8 cellular contexts compared by ENCODE assay signal in the genomic region with DNA sequence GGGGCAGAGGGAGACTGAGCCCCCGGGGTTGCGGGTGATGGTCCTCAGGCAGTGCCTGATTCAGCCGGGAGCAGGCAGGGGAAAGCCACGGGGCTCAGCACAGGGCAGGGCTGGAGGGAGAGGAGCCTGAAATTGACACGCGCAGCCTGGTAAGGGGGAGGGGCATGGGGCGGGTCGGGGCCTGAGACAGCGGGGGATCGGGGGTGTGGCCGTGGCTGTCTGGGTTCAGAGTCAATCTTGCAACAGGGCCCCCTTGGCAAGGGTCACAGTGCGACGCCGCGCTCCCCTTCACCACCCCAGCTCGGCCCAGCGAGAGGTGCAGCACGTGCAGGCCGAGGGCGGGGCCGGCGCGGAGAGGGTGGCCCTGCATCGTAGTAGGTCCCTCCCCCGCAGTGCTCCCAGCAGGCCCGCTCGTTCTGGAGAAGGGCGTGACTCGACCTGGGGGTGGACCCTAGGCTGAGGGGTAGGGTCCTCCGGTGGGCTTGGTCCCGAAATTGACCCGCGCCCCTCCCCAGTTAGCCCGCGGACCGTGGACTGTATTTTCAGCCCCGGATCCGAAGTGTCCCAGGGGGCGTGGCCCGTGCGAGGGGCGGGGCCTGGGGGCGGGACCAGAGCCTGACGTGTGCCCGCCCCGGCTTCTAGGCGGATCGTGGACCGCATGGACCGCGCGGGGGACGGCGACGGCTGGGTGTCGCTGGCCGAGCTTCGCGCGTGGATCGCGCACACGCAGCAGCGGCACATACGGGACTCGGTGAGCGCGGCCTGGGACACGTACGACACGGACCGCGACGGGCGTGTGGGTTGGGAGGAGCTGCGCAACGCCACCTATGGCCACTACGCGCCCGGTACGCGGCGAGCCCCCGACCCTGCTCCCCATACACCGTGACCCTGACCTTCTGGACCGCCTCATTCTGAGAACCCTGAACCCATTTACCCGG. TPM values are rescaled to one million over a fixed set of nuclear protein-coding genes. Genes with fewer than 3 reads are reported as not detected.
A peak's percentile ranks its signal among the peaks of the same experiment; 100 is the strongest.
DNase-seq lines count a peak whose midpoint lies in the region; ATAC-seq and TF ChIP-seq lines count a peak whose summit lies in the region.

No MANE protein-coding gene starts in this region.

- WGBS in right cardiac atrium: 7% methylated on average over 87 of the region's 87 CpGs
- WGBS in sigmoid colon, 2 donors: 17 to 71% methylated on average over 87 of the region's 87 CpGs

- TF ChIP-seq CTCF in BE2C (IDR thresholded peaks at IDR 0.05; ENCODE audit: low read depth, low read length): peak; percentile 29; the same call in 1 of the 2 replicates
- peak; percentile 36 for TF ChIP-seq CTCF in SU-DHL-6 (IDR thresholded peaks at IDR 0.05; ENCODE audit: insufficient read depth, low read length, poor library complexity, severe bottlenecking)
- TF ChIP-seq CTCF in sigmoid colon (IDR thresholded peaks at IDR 0.05): peak in 2 of 4 experiments; percentile 21 to 30

- no peaks in the 10 kb centered on the region for H4K20me1 ChIP-seq in SU-DHL-6 (ENCODE audit: low read depth, low read length)

- no peak overlapping the region for H3K27ac ChIP-seq in HUES6 (ENCODE audit: low read depth, low read length)
- H3K27ac ChIP-seq in SU-DHL-6 (ENCODE audit: low read depth, low read length): no peak overlapping the region
- H3K27ac ChIP-seq in right cardiac atrium (ENCODE audit: low read length): no peak overlapping the region
- H3K27ac ChIP-seq in sigmoid colon: peak overlapping the region in 2 of 4 donors; percentile 6 to 7

- no peak for TF ChIP-seq EP300 in sigmoid colon (IDR thresholded peaks at IDR 0.05)

- H3K79me2 ChIP-seq in SU-DHL-6 (ENCODE audit: insufficient read depth, low read length): no peaks in the 10 kb centered on the region

- no peaks in the 10 kb centered on the region for H3K9me3 ChIP-seq in BE2C
- H3K9me3 ChIP-seq in HUES6 (ENCODE audit: control insufficient read depth, insufficient read depth, low read depth, low read length): no peaks in the 10 kb centered on the region
- H3K9me3 ChIP-seq in SU-DHL-6 (ENCODE audit: insufficient read depth, low read length): no peaks in the 10 kb centered on the region
- no peaks in the 10 kb centered on the region for H3K9me3 ChIP-seq in right cardiac atrium (ENCODE audit: control insufficient read depth, low read length)
- H3K9me3 ChIP-seq in sigmoid colon: no peaks in the 10 kb centered on the region

- no peaks in the 10 kb centered on the region for H3K27me3 ChIP-seq in BE2C
- H3K27me3 ChIP-seq in HUES6 (ENCODE audit: control insufficient read depth, insufficient read depth, low read length): peaks cover 7% of the 10 kb centered on the region; the same call in 1 of the 2 replicates
- H3K27me3 ChIP-seq in SU-DHL-6 (ENCODE audit: low read length): no peaks in the 10 kb centered on the region
- no peaks in the 10 kb centered on the region for H3K27me3 ChIP-seq in right cardiac atrium (ENCODE audit: control insufficient read depth, insufficient read depth)
- H3K27me3 ChIP-seq in sigmoid colon: no peaks in the 10 kb centered on the region

- TF ChIP-seq POLR2A in sigmoid colon (IDR thresholded peaks at IDR 0.05): no peak

- ATAC-seq in GM19351 (IDR thresholded peaks at IDR 0.05; ENCODE audit: unreplicated experiment) (peak; percentile 71), right cardiac atrium (peak; percentile 93 to 95), GM21360 (IDR thresholded peaks at IDR 0.05; ENCODE audit: unreplicated experiment) (no peak)

- H3K9me2 ChIP-seq in SU-DHL-6 (replicated peaks; ENCODE audit: insufficient read depth, low read length): no peaks in the 10 kb centered on the region

- DNase-seq in BE2C (peak; percentile 88), right cardiac atrium (peak; percentile 80 to 92 (median 91)), sigmoid colon (peak; percentile 88)
- DNase-seq in activated naive CD8-positive, alpha-beta T cell treated with anti-CD3 and anti-CD28 coated beads, Interleukin-2, amount 50 U/mL, for 16 hours (ENCODE audit: low read depth, low spot score): peak; percentile 67

- intact Hi-C loops in right cardiac atrium (cut with DNase I): no loop called here
- intact Hi-C loops in sigmoid colon (cut with DNase I): no loop called here

- peak overlapping the region; percentile 56 for H3K4me2 ChIP-seq in SU-DHL-6 (ENCODE audit: low read depth, low read length, poor library complexity, severe bottlenecking)

- H3K9ac ChIP-seq in HUES6 (ENCODE audit: low read length): peak overlapping the region; percentile 18
- H3K9ac ChIP-seq in SU-DHL-6 (ENCODE audit: low read length): peak overlapping the region; percentile 44

- peak overlapping the region; percentile 73 for H2AFZ ChIP-seq in SU-DHL-6 (ENCODE audit: low read depth, low read length, severe bottlenecking)

- no peaks in the 10 kb centered on the region for H3K36me3 ChIP-seq in BE2C
- H3K36me3 ChIP-seq in HUES6 (ENCODE audit: control insufficient read depth, insufficient read depth, low read length): peaks cover 8% of the 10 kb centered on the region; the same call in 1 of the 2 replicates
- H3K36me3 ChIP-seq in SU-DHL-6 (ENCODE audit: low read length): no peaks in the 10 kb centered on the region
- peaks cover 0 to 13% (median 5%) of the 10 kb centered on the region in 4 donors for H3K36me3 ChIP-seq in sigmoid colon

- H3F3A ChIP-seq in SU-DHL-6 (ENCODE audit: insufficient read depth): peaks cover 4% of the 10 kb centered on the region; the same call in 1 of the 2 replicates

- H3K4me1 ChIP-seq in BE2C (peaks cover 5% of the 10 kb centered on the region; the same call in 1 of the 2 replicates), HUES6 (ENCODE audit: control insufficient read depth, insufficient read depth, low read length) (peaks cover 14% of the 10 kb centered on the region; the same call in 1 of the 2 replicates), right cardiac atrium (ENCODE audit: control insufficient read depth, insufficient read depth, low read length) (no peaks in the 10 kb centered on the region), sigmoid colon (peaks cover 0 to 20% (median 16%) of the 10 kb centered on the region in 4 donors)

- peak overlapping the region; percentile 64 for H3K4me3 ChIP-seq in BE2C (ENCODE audit: low read depth, low read length)
- H3K4me3 ChIP-seq in HUES6 (ENCODE audit: low read depth, low read length): peak overlapping the region; percentile 85
- H3K4me3 ChIP-seq in SU-DHL-6 (ENCODE audit: insufficient read depth, low read length, poor library complexity, severe bottlenecking): peak overlapping the region; percentile 65
- peak overlapping the region; percentile 44 for H3K4me3 ChIP-seq in right cardiac atrium (ENCODE audit: low read length)
- H3K4me3 ChIP-seq in sigmoid colon: peak overlapping the region; percentile 36 to 55 (median 44)

RNA-seq across cellular contexts. Expression of a gene that starts 6.0 kb away (rescaled TPM):
- polyA plus RNA-seq in BE2C (2012; ENCODE audit: insufficient read depth, insufficient read length, low read depth): 7.2 TPM
- total RNA-seq in right cardiac atrium (10 to 100 TPM; 10.2 to 27.4 (median 17.6) TPM), sigmoid colon (10 to 100 TPM; 14.5 to 43.8 (median 20.6) TPM)
- polyA plus RNA-seq in right cardiac atrium (29.3 TPM), sigmoid colon (10 to 100 TPM; 13.6 to 28.2 (median 21.6) TPM)

RNA-seq across cellular contexts. Expression of a gene that starts 21.4 kb away (rescaled TPM):
- polyA plus RNA-seq in BE2C (2012; ENCODE audit: insufficient read depth, insufficient read length, low read depth): 8.4 TPM
- total RNA-seq in right cardiac atrium (100 to 1,000 TPM; 139 to 158 (median 147) TPM), sigmoid colon (100 to 1,000 TPM; 164 to 203 (median 178) TPM)
- polyA plus RNA-seq in right cardiac atrium (104 TPM), sigmoid colon (100 to 1,000 TPM; 222 to 317 (median 243) TPM)

RNA-seq across cellular contexts. Expression of a gene that starts 37.6 kb away (rescaled TPM):
- 2,730 TPM for polyA plus RNA-seq in BE2C (2012; ENCODE audit: insufficient read depth, insufficient read length, low read depth)
- total RNA-seq in right cardiac atrium (1,000 to 10,000 TPM; 1,034 to 1,270 (median 1,120) TPM), sigmoid colon (1,000 to 10,000 TPM; 3,843 to 9,166 (median 6,008) TPM)
- polyA plus RNA-seq in right cardiac atrium (2,599 TPM), sigmoid colon (1,000 to 10,000 TPM; 4,449 to 8,009 (median 5,043) TPM)

RNA-seq across cellular contexts. Expression of a gene that starts 46.4 kb away (rescaled TPM):
- polyA plus RNA-seq in BE2C (2012; ENCODE audit: insufficient read depth, insufficient read length, low read depth): 1,267 TPM
- 1,000 to 10,000 TPM; 1,399 to 1,753 (median 1,480) TPM for total RNA-seq in right cardiac atrium
- 1,392 TPM for polyA plus RNA-seq in right cardiac atrium
- total RNA-seq in sigmoid colon: 1,000 to 10,000 TPM; 2,552 to 5,599 (median 4,191) TPM
- polyA plus RNA-seq in sigmoid colon: 1,000 to 10,000 TPM; 4,070 to 6,094 (median 4,207) TPM

RNA-seq across cellular contexts. Expression of a gene that starts 46.5 kb away (rescaled TPM):
- 164 TPM for polyA plus RNA-seq in BE2C (2012; ENCODE audit: insufficient read depth, insufficient read length, low read depth)
- total RNA-seq in right cardiac atrium (10 to 100 TPM; 46.1 to 50.8 (median 48.3) TPM), sigmoid colon (10 to 100 TPM; 47.6 to 67.8 (median 62.3) TPM)
- polyA plus RNA-seq in right cardiac atrium (57.7 TPM), sigmoid colon (100 to 1,000 TPM in 2 of 3 donors, 10 to 100 TPM in 1; 96.1 to 123 (median 113) TPM)
